8 cellular contexts compared by ENCODE assay signal in the genomic region with DNA sequence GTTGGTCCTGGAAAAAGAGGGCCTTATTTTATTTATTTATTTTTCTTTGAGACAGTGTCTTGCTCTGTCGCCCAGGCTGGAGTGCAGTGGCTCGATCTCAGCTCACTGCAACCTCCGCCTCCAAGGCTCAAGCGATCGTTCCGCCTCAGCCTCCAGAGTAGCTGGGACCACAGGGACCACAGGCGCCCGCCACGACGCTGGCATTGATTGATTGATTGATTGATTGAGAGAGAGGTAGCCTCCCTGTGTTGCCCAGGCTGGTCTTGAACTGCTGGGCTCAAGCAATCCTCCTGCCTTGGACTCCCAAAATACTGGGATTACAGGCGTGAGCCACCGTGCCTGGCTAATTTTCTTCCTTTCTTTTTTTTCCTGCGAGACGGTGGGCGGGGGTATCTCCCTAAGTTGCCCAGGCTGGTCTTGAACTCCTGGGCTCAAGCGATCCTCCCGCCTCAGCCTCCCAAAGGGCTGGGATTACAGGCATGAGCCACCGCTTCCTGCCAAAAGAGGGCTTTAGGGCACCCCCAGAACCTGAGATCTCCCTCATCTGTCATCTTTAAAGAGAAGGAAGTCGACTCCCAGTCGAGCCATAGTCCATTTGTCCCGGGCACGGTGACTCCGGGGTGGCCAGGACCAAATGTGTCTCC. TPM values are rescaled to one million over a fixed set of nuclear protein-coding genes. Genes with fewer than 3 reads are reported as not detected.
DNase-seq lines count a peak whose midpoint lies in the region; ATAC-seq and TF ChIP-seq lines count a peak whose summit lies in the region.
"Not testable (repeated sequence)": the region's sequence is repeated elsewhere in the genome, so short reads cannot be mapped to it uniquely, and the experiment has no call there.

No MANE protein-coding gene starts in this region.

- CTCF ChIA-PET in CD8-positive, alpha-beta memory T cell (lab: Charles Lee), result interaction anchor here (1.1 kb wide), 1 partner anchor 67 kb away, joined by 3 read pairs; no protein-coding TSS in a partner anchor
- CTCF ChIA-PET in SK-N-SH (lab: Yijun Ruan, JAX), result not testable (repeated sequence)

- 91% methylated on average over 19 of the region's 23 CpGs for WGBS in SK-N-SH (ENCODE audit: low lambda C conversion rate)
- WGBS in adrenal gland, 4 donors, result 68 to 71% (median 69%) methylated on average over 23 of the region's 23 CpGs
- 70% methylated on average over 23 of the region's 23 CpGs for WGBS in thymus

- H2AFZ ChIP-seq in SK-N-SH (ENCODE audit: low read depth), result peak overlapping the region; percentile 89

- H3K27ac Mint-ChIP-seq in CD8-positive, alpha-beta memory T cell, result peak overlapping the region; percentile 68 to 99 (median 96)

- peak overlapping the region; percentile 94 to 99 (median 99) for H3K4me3 Mint-ChIP-seq in CD8-positive, alpha-beta memory T cell

- H3K9ac ChIP-seq in SK-N-SH, result peak overlapping the region; percentile 76

- peaks cover 23 to 46% (median 31%) of the 10 kb centered on the region in 3 donors for H3K4me1 Mint-ChIP-seq in CD8-positive, alpha-beta memory T cell

- ATAC-seq in HG03066 (IDR thresholded peaks at IDR 0.05; ENCODE audit: low read depth, unreplicated experiment), result peak; percentile 17

- POLR2A ChIA-PET in CD8-positive, alpha-beta memory T cell (lab: Charles Lee), result interaction anchor here (0.8 kb wide), 1 partner anchor 116 kb away, joined by 3 read pairs; no protein-coding TSS in a partner anchor
- POLR2A ChIA-PET in SK-N-SH (lab: Yijun Ruan, JAX), result interaction anchor here (1.1 kb wide), 1 partner anchor 79 kb away, joined by 3 read pairs; no protein-coding TSS in a partner anchor

- not testable (repeated sequence) for TF ChIP-seq RAD21 in SK-N-SH (IDR thresholded peaks at IDR 0.05; ENCODE audit: low read length)

- peaks cover 0 to 11% (median 0%) of the 10 kb centered on the region in 3 donors for H3K36me3 Mint-ChIP-seq in CD8-positive, alpha-beta memory T cell

- H3K9me3 Mint-ChIP-seq in CD8-positive, alpha-beta memory T cell, result not testable (repeated sequence)

- peak overlapping the region; percentile 95 for H3K4me3 ChIP-seq in CD8-positive, alpha-beta memory T cell (ENCODE audit: low read length)
- H3K4me3 ChIP-seq in SK-N-SH (ENCODE audit: low read depth in 2 of 2, low read length in 1 of 2), result peak overlapping the region; percentile 67 to 77
- H3K4me3 ChIP-seq in adrenal gland, result peak overlapping the region in 2 of 4 donors; percentile 85 to 87
- peak overlapping the region; percentile 88 for H3K4me3 ChIP-seq in epithelial cell of esophagus (ENCODE audit: low read length)
- peak overlapping the region; percentile 83 for H3K4me3 ChIP-seq in kidney epithelial cell (ENCODE audit: low read depth, low read length)
- H3K4me3 ChIP-seq in neutrophil (ENCODE audit: low read depth in 1 of 2, low read length in 1 of 2), result peak overlapping the region; percentile 48 to 55
- peak overlapping the region; percentile 76 for H3K4me3 ChIP-seq in thymus (ENCODE audit: low read length)

- peak overlapping the region; percentile 89 for H3K4me2 ChIP-seq in SK-N-SH

- H4K20me1 ChIP-seq in SK-N-SH (ENCODE audit: insufficient read depth), result not testable (repeated sequence)

- not testable (repeated sequence) for TF ChIP-seq POLR2A in adrenal gland (IDR thresholded peaks at IDR 0.05)

- not testable (repeated sequence) for H3K79me2 ChIP-seq in SK-N-SH (ENCODE audit: insufficient read depth)

- not testable (repeated sequence) for TF ChIP-seq CTCF in SK-N-SH (IDR thresholded peaks at IDR 0.05); adrenal gland (IDR thresholded peaks at IDR 0.05); epithelial cell of esophagus (IDR thresholded peaks at IDR 0.05; ENCODE audit: insufficient read depth, low read depth, low read length, missing control alignments); kidney epithelial cell (IDR thresholded peaks at IDR 0.05; ENCODE audit: insufficient read depth, low read length, poor library complexity, severe bottlenecking); neutrophil (IDR thresholded peaks at IDR 0.05)

- intact Hi-C loops in adrenal gland (cut with DNase I), result not testable (repeated sequence)

- not testable (repeated sequence) for H3K27me3 ChIP-seq in CD8-positive, alpha-beta memory T cell (ENCODE audit: insufficient read depth, low read length, poor library complexity, severe bottlenecking); SK-N-SH (ENCODE audit: insufficient read depth); adrenal gland; kidney epithelial cell (ENCODE audit: control insufficient read depth, insufficient read depth, low read length); thymus (ENCODE audit: control insufficient read depth, insufficient read depth)
- H3K27me3 ChIP-seq in neutrophil, result peaks cover 73% of the 10 kb centered on the region

- H3F3A ChIP-seq in SK-N-SH (replicated peaks; ENCODE audit: insufficient read depth), result not testable (repeated sequence)

- peak overlapping the region; percentile 73 for H3K27ac ChIP-seq in CD8-positive, alpha-beta memory T cell (ENCODE audit: low read depth, low read length)
- peak overlapping the region; percentile 77 to 93 for H3K27ac ChIP-seq in SK-N-SH (ENCODE audit: low read depth in 2 of 2, low read length in 1 of 2)
- peak overlapping the region in 4 of 5 donors; percentile 35 to 94 (median 80) for H3K27ac ChIP-seq in adrenal gland
- not testable (repeated sequence) for H3K27ac ChIP-seq in neutrophil
- H3K27ac ChIP-seq in thymus (ENCODE audit: low read depth), result peak overlapping the region; percentile 52

- not testable (repeated sequence) for H3K27me3 Mint-ChIP-seq in CD8-positive, alpha-beta memory T cell

- not testable (repeated sequence) for H3K9me3 ChIP-seq in CD8-positive, alpha-beta memory T cell (ENCODE audit: low read length); SK-N-SH; adrenal gland (replicated peaks in 1 of 3); neutrophil; thymus (ENCODE audit: control insufficient read depth)

- not testable (repeated sequence) for TF ChIP-seq EP300 in SK-N-SH (IDR thresholded peaks at IDR 0.05; ENCODE audit: borderline replicate concordance in 1 of 2, low read depth in 1 of 2, low read length in 1 of 2)

- H3K9me2 ChIP-seq in SK-N-SH, result not testable (repeated sequence)

- not testable (repeated sequence) for H3K4me1 ChIP-seq in CD8-positive, alpha-beta memory T cell (ENCODE audit: insufficient read depth, low read length); SK-N-SH (ENCODE audit: control insufficient read depth in 1 of 2, insufficient read depth in 2 of 2, low read depth in 1 of 2, low read length in 1 of 2); adrenal gland (replicated peaks in 1 of 2); thymus (ENCODE audit: control insufficient read depth, insufficient read depth, low read length)
- peaks cover 5 to 14% of the 10 kb centered on the region in 2 experiments for H3K4me1 ChIP-seq in neutrophil (ENCODE audit: control insufficient read depth in 1 of 2, insufficient read depth in 1 of 2, low read depth in 1 of 2, low read length in 1 of 2)

- not testable (repeated sequence) for H3K36me3 ChIP-seq in CD8-positive, alpha-beta memory T cell (ENCODE audit: insufficient read depth, low read length); SK-N-SH (replicated peaks in 1 of 2; ENCODE audit: control insufficient read depth in 1 of 2, insufficient read depth in 2 of 2, low read length in 1 of 2); adrenal gland (replicated peaks in 1 of 2); kidney epithelial cell (ENCODE audit: control insufficient read depth, insufficient read depth, low read length); neutrophil; thymus (ENCODE audit: control insufficient read depth, insufficient read depth)

- peak in 1 of 5 donors; percentile 39 for DNase-seq in CD8-positive, alpha-beta memory T cell
- DNase-seq in SK-N-SH; adrenal gland; epithelial cell of esophagus (ENCODE audit: low read depth); kidney epithelial cell (ENCODE audit: low read depth): not testable (repeated sequence)

RNA-seq across cellular contexts. Expression of gene ASAH2B, which starts 0.6 kb away (rescaled TPM):
- total RNA-seq in CD8-positive, alpha-beta memory T cell, result 1 to 10 TPM; 6.6 to 9.6 TPM
- 1.9 TPM for polyA plus RNA-seq in CD8-positive, alpha-beta memory T cell
- polyA plus RNA-seq in SK-N-SH (2012; rRNA removed) (5.5 and 7.0 TPM in 2 replicates), adrenal gland (10 to 100 TPM in 1 of 3 donors, 1 to 10 TPM in 2; 2.8 to 13.3 (median 3.1) TPM), thymus (2.8 TPM)
- 4.8 and 5.1 TPM in 2 replicates for polyA plus RNA-seq in SK-N-SH (2012; cell fraction: cytosol; rRNA removed)
- 2.1 and 5.0 TPM in 2 replicates for polyA plus RNA-seq in SK-N-SH (2012; cell fraction: nucleus; rRNA removed)
- total RNA-seq in adrenal gland (1 to 10 TPM; 1.9 to 7.6 (median 5.0) TPM), kidney epithelial cell (3.8 and 11.2 TPM in 2 replicates)
